ENCODE assay signal across 9 cellular contexts in the genomic region with DNA sequence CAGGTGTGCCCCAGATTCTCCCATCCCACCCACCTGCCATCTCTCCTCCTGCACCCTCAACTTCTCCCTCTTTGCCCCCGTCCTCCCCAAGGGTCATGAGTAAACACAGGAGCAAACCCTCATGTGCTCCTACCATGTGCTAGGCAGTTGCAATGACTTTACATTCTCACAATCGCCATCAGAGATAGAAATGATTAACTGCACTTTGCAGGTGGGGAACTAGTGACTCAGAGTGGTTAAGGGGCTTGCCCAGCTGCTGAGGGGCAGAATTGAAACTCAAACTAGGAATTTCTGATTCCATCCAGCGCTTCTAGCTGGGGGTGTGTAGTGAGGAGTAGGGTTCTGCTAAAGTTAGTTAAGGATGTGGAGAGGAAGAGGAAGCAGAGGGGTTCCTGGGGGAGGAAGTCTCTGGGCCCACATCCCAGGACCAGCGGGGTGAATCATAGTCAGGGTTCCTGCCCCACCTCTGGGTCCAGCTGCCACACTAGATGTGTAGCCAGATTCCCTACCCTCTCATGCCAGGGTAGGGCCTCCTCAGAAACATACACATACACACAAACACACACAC. TPM values are rescaled to one million over a fixed set of nuclear protein-coding genes. Genes with fewer than 3 reads are reported as not detected.
DNase-seq lines count a peak whose midpoint lies in the region; ATAC-seq and TF ChIP-seq lines count a peak whose summit lies in the region.
"Had no signal": no experiment of that assay in that cellular context is flagged by ENCODE, and none has a peak within 500 bp of the region (broad histone marks: within the 10 kb centered on the region; RNA-seq: fewer than 3 reads in every experiment).

No MANE protein-coding gene starts in this region.

- no peak overlapping the region for H3K4me2 ChIP-seq in osteoblast (ENCODE audit: insufficient read depth, low read length)

- TF ChIP-seq CTCF in right atrium auricular region (IDR thresholded peaks at IDR 0.05), result no peak
- no peak for TF ChIP-seq CTCF in activated CD8-positive, alpha-beta T cell treated with anti-CD3 and anti-CD28 coated beads for 36 hours (IDR thresholded peaks at IDR 0.05)
- TF ChIP-seq CTCF in osteoblast (IDR thresholded peaks at IDR 0.05; ENCODE audit: extremely low read depth, low read depth, low read length), result no peak
- TF ChIP-seq CTCF in vagina (IDR thresholded peaks at IDR 0.05), result no peak

- CTCF ChIA-PET in activated CD8-positive, alpha-beta T cell treated with anti-CD3 and anti-CD28 coated beads for 36 hours (lab: Charles Lee), result interaction anchor here (1.0 to 3.8 kb wide), 9 partner anchors 16 to 123 kb away, joined by 3 to 14 read pairs (median 4); partner anchors contain the start of gene SLC43A3

- H3K4me3 ChIP-seq in right atrium auricular region, result no peak overlapping the region
- H3K4me3 ChIP-seq in osteoblast (ENCODE audit: insufficient read depth, low read length), result no peak overlapping the region
- H3K4me3 ChIP-seq in vagina, result no peak overlapping the region

- peaks cover 64% of the 10 kb centered on the region for H3K36me3 Mint-ChIP-seq in activated CD8-positive, alpha-beta T cell treated with anti-CD3 and anti-CD28 coated beads for 36 hours (ENCODE audit: low read depth)

- intact Hi-C loops in Right ventricle myocardium inferior (cut with DNase I) (no loop called here), vagina (cut with DNase I) (no loop called here)
- intact Hi-C loops in activated CD8-positive, alpha-beta T cell treated with anti-CD3 and anti-CD28 coated beads for 36 hours (cut with micrococcal nuclease), result loop anchor here (2.0 kb wide), 1 partner anchor 18 kb away; no protein-coding TSS in a partner anchor

- POLR2A ChIA-PET in activated CD8-positive, alpha-beta T cell treated with anti-CD3 and anti-CD28 coated beads for 36 hours (lab: Charles Lee), result interaction anchor here (0.8 to 19.8 kb wide), 6 partner anchors 10 to 242 kb away, joined by 3 to 264 read pairs (median 3); partner anchors contain the start of genes SLC43A1 and SLC43A3

- no peak for TF ChIP-seq POLR2A in vagina (IDR thresholded peaks at IDR 0.05)

- no peak for DNase-seq in Right ventricle myocardium inferior (ENCODE audit: missing footprints)
- no peak for DNase-seq in right atrium auricular region (ENCODE audit: low spot score)
- peak; percentile 76 for DNase-seq in activated CD8-positive, alpha-beta T cell treated with anti-CD3 and anti-CD28 coated beads for 36 hours
- DNase-seq in kidney tubule cell (ENCODE audit: low spot score), result peak; percentile 92
- DNase-seq in osteoblast (ENCODE audit: insufficient read length, low spot score, missing footprints), result no peak
- DNase-seq in SHP77 (lab: John Stamatoyannopoulos, UW), result no peak
- DNase-seq in vagina (ENCODE audit: extremely low spot score in 2 of 2), result no peak

- H3K9me3 Mint-ChIP-seq in activated CD8-positive, alpha-beta T cell treated with anti-CD3 and anti-CD28 coated beads for 36 hours, result no peaks in the 10 kb centered on the region
- H3K9me3 Mint-ChIP-seq: neural crest cell had no signal

- H3K27ac Mint-ChIP-seq in activated CD8-positive, alpha-beta T cell treated with anti-CD3 and anti-CD28 coated beads for 36 hours, result peak overlapping the region; percentile 88

- ATAC-seq in Right ventricle myocardium inferior, result peak; percentile 54
- ATAC-seq in HG03108 (IDR thresholded peaks at IDR 0.05; ENCODE audit: unreplicated experiment), result peak; percentile 75
- ATAC-seq in activated CD8-positive, alpha-beta T cell treated with anti-CD3 and anti-CD28 coated beads for 36 hours, result peak; percentile 84

- H3K79me2 ChIP-seq in osteoblast (ENCODE audit: insufficient read depth, low read length), result no peaks in the 10 kb centered on the region

- H3K27ac ChIP-seq in right atrium auricular region (peak overlapping the region in 1 of 2 donors; percentile 35), osteoblast (ENCODE audit: low read depth, low read length) (no peak overlapping the region), vagina (no peak overlapping the region)

- no peaks in the 10 kb centered on the region for H3K27me3 Mint-ChIP-seq in activated CD8-positive, alpha-beta T cell treated with anti-CD3 and anti-CD28 coated beads for 36 hours

- H3K4me3 Mint-ChIP-seq in activated CD8-positive, alpha-beta T cell treated with anti-CD3 and anti-CD28 coated beads for 36 hours, result no peak overlapping the region
- H3K4me3 Mint-ChIP-seq: neural crest cell had no signal

- no peaks in the 10 kb centered on the region for H3K27me3 ChIP-seq in right atrium auricular region
- no peaks in the 10 kb centered on the region for H3K27me3 ChIP-seq in osteoblast (ENCODE audit: insufficient read depth, low read length)
- no peaks in the 10 kb centered on the region for H3K27me3 ChIP-seq in vagina

- peaks cover 63% of the 10 kb centered on the region for H3K4me1 Mint-ChIP-seq in activated CD8-positive, alpha-beta T cell treated with anti-CD3 and anti-CD28 coated beads for 36 hours (ENCODE audit: low read depth)
- H3K4me1 Mint-ChIP-seq: neural crest cell had no signal

- H3K4me1 ChIP-seq in right atrium auricular region (peaks cover 0 to 21% of the 10 kb centered on the region in 2 donors), osteoblast (ENCODE audit: insufficient read depth, low read length) (peaks cover 8% of the 10 kb centered on the region), vagina (peaks cover 28% of the 10 kb centered on the region)

- no peaks in the 10 kb centered on the region for H4K20me1 ChIP-seq in osteoblast (ENCODE audit: insufficient read depth, low read length)

- H3K36me3 ChIP-seq in right atrium auricular region (peaks cover 46% of the 10 kb centered on the region), osteoblast (ENCODE audit: insufficient read depth, low read length) (peaks cover 34% of the 10 kb centered on the region), vagina (peaks cover 0 to 54% of the 10 kb centered on the region in 2 donors)

- H2AFZ ChIP-seq in osteoblast (ENCODE audit: low read length), result no peak overlapping the region

- H3K9me3 ChIP-seq in right atrium auricular region (no peaks in the 10 kb centered on the region), osteoblast (ENCODE audit: low read depth, low read length) (no peaks in the 10 kb centered on the region), vagina (no peaks in the 10 kb centered on the region)

RNA-seq across cellular contexts. Expression of gene PRG2, which starts 16.0 kb away (rescaled TPM):
- total RNA-seq in Right ventricle myocardium inferior, result not detected
- total RNA-seq in right atrium auricular region, result not detected
- total RNA-seq in activated CD8-positive, alpha-beta T cell treated with anti-CD3 and anti-CD28 coated beads for 36 hours, result 1 to 10 TPM in 1 of 2 experiments, under 1 TPM in 1; 0.43 to 2.3 TPM
- not detected in 2 replicates for total RNA-seq in osteoblast
- not detected for total RNA-seq in vagina
- total RNA-seq: neural crest cell had no signal

RNA-seq across cellular contexts. Expression of gene SLC43A3, which starts 20.5 kb away (rescaled TPM):
- total RNA-seq in Right ventricle myocardium inferior, result 22.4 TPM
- total RNA-seq in right atrium auricular region, result 10 to 100 TPM; 31.7 to 61.3 TPM
- 100 to 1,000 TPM; 294 to 300 TPM for total RNA-seq in activated CD8-positive, alpha-beta T cell treated with anti-CD3 and anti-CD28 coated beads for 36 hours
- 51.4 and 61.0 TPM in 2 replicates for total RNA-seq in osteoblast
- 53.5 TPM for total RNA-seq in vagina

RNA-seq across cellular contexts. Expression of gene PRG3, which starts 25.5 kb away (rescaled TPM):
- total RNA-seq in Right ventricle myocardium inferior (not detected), right atrium auricular region (not detected), osteoblast (not detected in 2 replicates), vagina (not detected)
- total RNA-seq in activated CD8-positive, alpha-beta T cell treated with anti-CD3 and anti-CD28 coated beads for 36 hours, result not detected
- total RNA-seq: neural crest cell had no signal

RNA-seq across cellular contexts. Expression of gene RTN4RL2, which starts 53.9 kb away (rescaled TPM):
- total RNA-seq in Right ventricle myocardium inferior, result 1.6 TPM
- 1 to 10 TPM in 1 of 2 donors, under 1 TPM in 1; 0.94 to 1.3 TPM for total RNA-seq in right atrium auricular region
- total RNA-seq in activated CD8-positive, alpha-beta T cell treated with anti-CD3 and anti-CD28 coated beads for 36 hours, result under 1 TPM; 0.23 to 0.27 TPM
- total RNA-seq in osteoblast, result 0.29 and 0.36 TPM in 2 replicates
- 2.0 TPM for total RNA-seq in vagina

Comparison
In these comparisons a context has a peak if more than half of its experiments do, and no peak if none do; other contexts are left out.
1. DNase-seq: peak in activated CD8-positive, alpha-beta T cell treated with anti-CD3 and anti-CD28 coated beads for 36 hours (single experiment) and kidney tubule cell (single experiment); none in Right ventricle myocardium inferior (single experiment), right atrium auricular region (single experiment), osteoblast (single experiment), SHP77 (0 of 2) and vagina (0 of 2).
2. Peak in every context shown above with its lines, with median percentiles within 50 percentile points of each other: ATAC-seq.